ENCODE assay signal across 24 cellular contexts in genomic region chr11:71214553-71215371, GRCh38. TPM values are rescaled to one million over a fixed set of nuclear protein-coding genes. Genes with fewer than 3 reads are reported as not detected.
"Had no signal": no experiment of that assay in that cellular context is flagged by ENCODE, and none has a peak within 500 bp of the region (broad histone marks: within the 10 kb centered on the region; RNA-seq: fewer than 3 reads in every experiment).

No MANE protein-coding gene starts in this region.

- H3K36me3 ChIP-seq: left ventricle myocardium inferior, stomach, suprapubic skin had no signal

- H3K9me3 ChIP-seq: left ventricle myocardium inferior, stomach, suprapubic skin had no signal

- H3K4me3 Mint-ChIP-seq: activated CD4-positive, alpha-beta T cell treated with anti-CD3 and anti-CD28 coated beads, Interleukin-2, amount 10 ng/mL, durations not matched to agents 24 days and 14 days; activated CD8-positive, alpha-beta T cell treated with anti-CD3 and anti-CD28 coated beads, Interleukin-2, amount 10 ng/mL, durations not matched to agents 7 days and 5 days; activated T-helper 1 cell treated with anti-CD3 and anti-CD28 coated beads, Interleukin-12 subunit alpha, Interleukin-12 subunit beta, Interleukin-2, Interleukin-4 antibody, amounts not matched to agents 30 ng/mL and 10 ng/mL and 1 ng/mL, durations not matched to agents 14 hours and 24 hours and 36 hours; brain; effector memory CD8-positive, alpha-beta T cell; memory B cell; neural crest cell; T-helper 17 cell had no signal

- H3K27me3 Mint-ChIP-seq: activated CD4-positive, alpha-beta T cell treated with anti-CD3 and anti-CD28 coated beads, Interleukin-2, amount 10 ng/mL, durations not matched to agents 24 days and 14 days; progenitor cell of endocrine pancreas had no signal

- H3K4me1 Mint-ChIP-seq: activated CD4-positive, alpha-beta T cell treated with anti-CD3 and anti-CD28 coated beads, Interleukin-2, amount 10 ng/mL, durations not matched to agents 24 days and 14 days; memory B cell; neural crest cell had no signal

- H3K27ac Mint-ChIP-seq: activated CD4-positive, alpha-beta T cell treated with anti-CD3 and anti-CD28 coated beads, Interleukin-2, amount 10 ng/mL, durations not matched to agents 24 days and 14 days; activated CD8-positive, alpha-beta T cell treated with anti-CD3 and anti-CD28 coated beads, Interleukin-2, amount 10 ng/mL, durations not matched to agents 7 days and 5 days; activated T-helper 1 cell treated with anti-CD3 and anti-CD28 coated beads, Interleukin-12 subunit alpha, Interleukin-12 subunit beta, Interleukin-2, Interleukin-4 antibody, amounts not matched to agents 30 ng/mL and 10 ng/mL and 1 ng/mL, durations not matched to agents 14 hours and 24 hours and 36 hours; effector memory CD8-positive, alpha-beta T cell; memory B cell; progenitor cell of endocrine pancreas; T-helper 17 cell had no signal

- H3K9me3 Mint-ChIP-seq: activated CD4-positive, alpha-beta T cell treated with anti-CD3 and anti-CD28 coated beads, Interleukin-2, amount 10 ng/mL, durations not matched to agents 24 days and 14 days; activated T-helper 1 cell treated with anti-CD3 and anti-CD28 coated beads, Interleukin-12 subunit alpha, Interleukin-12 subunit beta, Interleukin-2, Interleukin-4 antibody, amounts not matched to agents 30 ng/mL and 10 ng/mL and 1 ng/mL, durations not matched to agents 14 hours and 24 hours and 36 hours; effector memory CD8-positive, alpha-beta T cell; memory B cell; neural crest cell had no signal

- H3K36me3 Mint-ChIP-seq: brain, memory B cell had no signal

- H3K4me1 ChIP-seq: left ventricle myocardium inferior had no signal

- DNase-seq: activated CD4-positive, alpha-beta T cell treated with anti-CD3 and anti-CD28 coated beads, Interleukin-2, amount 10 ng/mL, durations not matched to agents 24 days and 14 days; activated CD8-positive, alpha-beta T cell treated with anti-CD3 and anti-CD28 coated beads, Interleukin-2, amount 10 ng/mL, durations not matched to agents 7 days and 5 days; activated gamma-delta T cell; activated naive CD4-positive, alpha-beta T cell treated with anti-CD3 and anti-CD28 coated beads, Interleukin-2, amount 50 U/mL, for 16 hours; anterior cingulate cortex; central memory CD4-positive, alpha-beta T cell; effector memory CD8-positive, alpha-beta T cell; foreskin melanocyte; kidney glomerular epithelial cell; left ventricle myocardium inferior; retina; stimulated activated CD4-positive, alpha-beta T cell treated with anti-CD3 and anti-CD28 coated beads, Interleukin-1b, Interleukin-23, amount 100 ng/mL, for 48 hours; stomach; SW 1271; T-helper 17 cell; trophoblast cell had no signal

- H3K27me3 ChIP-seq: stomach had no signal

- ATAC-seq: activated CD8-positive, alpha-beta T cell treated with anti-CD3 and anti-CD28 coated beads, Interleukin-2, amount 10 ng/mL, durations not matched to agents 7 days and 5 days; effector memory CD8-positive, alpha-beta T cell; T-helper 17 cell had no signal

- H3K4me3 ChIP-seq: dorsolateral prefrontal cortex, left ventricle myocardium inferior, stomach, suprapubic skin had no signal

- H3K27ac ChIP-seq: dorsolateral prefrontal cortex, left ventricle myocardium inferior, stomach, suprapubic skin had no signal

RNA-seq across cellular contexts. Expression of gene SHANK2, which starts 37.6 kb away (rescaled TPM):
- total RNA-seq: activated CD4-positive, alpha-beta T cell treated with anti-CD3 and anti-CD28 coated beads, Interleukin-2, amount 10 ng/mL, durations not matched to agents 24 days and 14 days; activated CD8-positive, alpha-beta T cell treated with anti-CD3 and anti-CD28 coated beads, Interleukin-2, amount 10 ng/mL, durations not matched to agents 7 days and 5 days; activated T-helper 1 cell treated with anti-CD3 and anti-CD28 coated beads, Interleukin-12 subunit alpha, Interleukin-12 subunit beta, Interleukin-2, Interleukin-4 antibody, amounts not matched to agents 30 ng/mL and 10 ng/mL and 1 ng/mL, durations not matched to agents 14 hours and 24 hours and 36 hours; endothelial cell of umbilical vein had no signal
- polyA plus RNA-seq: endothelial cell of umbilical vein had no signal
